8 cellular contexts compared by ENCODE assay signal in genomic region chr10:100519321-100520051, GRCh38. TPM values are rescaled to one million over a fixed set of nuclear protein-coding genes. Genes with fewer than 3 reads are reported as not detected.
A peak's percentile ranks its signal among the peaks of the same experiment; 100 is the strongest.
DNase-seq lines count a peak whose midpoint lies in the region; ATAC-seq and TF ChIP-seq lines count a peak whose summit lies in the region.

Gene SEC31B (minus strand): TSS chr10:100519861. CDS start chr10:100516952, 2,909 bp downstream.

- H3K18ac ChIP-seq in mesendoderm (ENCODE audit: low read length): no peak within 1 kb of the TSS

- peak within 1 kb of the TSS; percentile 68 for H3K9ac ChIP-seq in mesendoderm (ENCODE audit: low read length)

- H3K36me3 Mint-ChIP-seq in activated naive CD8-positive, alpha-beta T cell: peaks cover 7% of the 10 kb centered on the region
- peaks cover 20% of the 10 kb centered on the region for H3K36me3 Mint-ChIP-seq in activated naive CD8-positive, alpha-beta T cell treated with anti-CD3 and anti-CD28 coated beads, Interleukin-2, amount 50 U/mL, for 24 hours (ENCODE audit: low read depth)

- H2BK5ac ChIP-seq in mesendoderm (ENCODE audit: low read length): no peak within 1 kb of the TSS

- intact Hi-C loops in transverse colon (cut with DNase I; ENCODE audit: low total_unique reads): no loop called here

- TF ChIP-seq CTCF in transverse colon (IDR thresholded peaks at IDR 0.05): no peak

- H3K56ac ChIP-seq in mesendoderm (ENCODE audit: low read length): peak within 1 kb of the TSS; percentile 85

- WGBS in ectodermal cell, 2 experiments: 2% methylated on average over 72 of the region's 72 CpGs
- WGBS in mesendoderm (ENCODE audit: extremely low coverage, insufficient coverage, low lambda C conversion rate): no CpG with 5 or more reads among the region's 72 CpGs
- 44 to 53% methylated on average over 2 to 58 of the region's 72 CpGs for WGBS in transverse colon (ENCODE audit: low coverage in 1 of 2), 2 donors

- H3K23ac ChIP-seq in mesendoderm (ENCODE audit: low read length): no peak within 1 kb of the TSS

- no peak for TF ChIP-seq POLR2A in transverse colon (IDR thresholded peaks at IDR 0.05)

- peak within 1 kb of the TSS; percentile 80 for H3K4me2 ChIP-seq in mesendoderm (ENCODE audit: low read length)

- no peaks in the 10 kb centered on the region for H3K27me3 Mint-ChIP-seq in activated naive CD8-positive, alpha-beta T cell
- no peaks in the 10 kb centered on the region for H3K27me3 Mint-ChIP-seq in activated naive CD8-positive, alpha-beta T cell treated with anti-CD3 and anti-CD28 coated beads, Interleukin-2, amount 50 U/mL, for 24 hours

- no peak for TF ChIP-seq EP300 in transverse colon (IDR thresholded peaks at IDR 0.05; ENCODE audit: low read depth)

- H3K4me3 ChIP-seq in ectodermal cell (ENCODE audit: insufficient read depth, low read depth, low read length) (peak within 1 kb of the TSS; percentile 46), mesendoderm (ENCODE audit: low read length) (peak within 1 kb of the TSS; percentile 6), transverse colon (peak within 1 kb of the TSS; percentile 20 to 47 (median 28))

- no peaks in the 10 kb centered on the region for H3K79me1 ChIP-seq in mesendoderm (ENCODE audit: low read length)

- H2AK5ac ChIP-seq in mesendoderm (ENCODE audit: low read length): no peak within 1 kb of the TSS

- H2BK15ac ChIP-seq in mesendoderm (replicated peaks; ENCODE audit: low read depth): no peak within 1 kb of the TSS

- H3K27me3 ChIP-seq in ectodermal cell (ENCODE audit: control insufficient read depth, insufficient read depth, low read length, poor library complexity, severe bottlenecking) (peaks cover 48% of the 10 kb centered on the region), mesendoderm (ENCODE audit: insufficient read depth, low read length, poor library complexity) (peaks cover 5% of the 10 kb centered on the region), transverse colon (peaks cover 8% of the 10 kb centered on the region)

- H3K27ac ChIP-seq in ectodermal cell (ENCODE audit: insufficient read depth, low read depth, low read length, poor library complexity, severe bottlenecking) (no peak within 1 kb of the TSS), mesendoderm (ENCODE audit: low read depth, low read length) (no peak within 1 kb of the TSS), transverse colon (no peak within 1 kb of the TSS)

- peaks cover 21% of the 10 kb centered on the region for H3K4me1 Mint-ChIP-seq in activated naive CD8-positive, alpha-beta T cell (ENCODE audit: low read depth)
- peaks cover 11% of the 10 kb centered on the region for H3K4me1 Mint-ChIP-seq in activated naive CD8-positive, alpha-beta T cell treated with anti-CD3 and anti-CD28 coated beads, Interleukin-2, amount 50 U/mL, for 24 hours

- H3K36me3 ChIP-seq in ectodermal cell (ENCODE audit: control insufficient read depth, insufficient read depth, low read length) (peaks cover 7% of the 10 kb centered on the region), mesendoderm (ENCODE audit: control insufficient read depth, insufficient read depth, low read length) (no peaks in the 10 kb centered on the region), transverse colon (peaks cover 0 to 14% (median 5%) of the 10 kb centered on the region in 4 donors)

- no peak within 1 kb of the TSS for H2BK120ac ChIP-seq in mesendoderm (ENCODE audit: low read depth, low read length)

- H4K8ac ChIP-seq in mesendoderm (ENCODE audit: low read depth, low read length): no peak within 1 kb of the TSS

- H3K9me3 Mint-ChIP-seq in activated naive CD8-positive, alpha-beta T cell (ENCODE audit: low read depth): no peaks in the 10 kb centered on the region
- no peaks in the 10 kb centered on the region for H3K9me3 Mint-ChIP-seq in activated naive CD8-positive, alpha-beta T cell treated with anti-CD3 and anti-CD28 coated beads, Interleukin-2, amount 50 U/mL, for 24 hours

- H3K4me3 Mint-ChIP-seq in activated naive CD8-positive, alpha-beta T cell: no peak within 1 kb of the TSS
- H3K4me3 Mint-ChIP-seq in activated naive CD8-positive, alpha-beta T cell treated with anti-CD3 and anti-CD28 coated beads, Interleukin-2, amount 50 U/mL, for 24 hours: no peak within 1 kb of the TSS

- DNase-seq in activated naive CD8-positive, alpha-beta T cell treated with anti-CD3 and anti-CD28 coated beads, Interleukin-2, amount 50 U/mL, for 24 hours: no peak
- peak; percentile 72 for DNase-seq in mesendoderm
- peak; percentile 17 for DNase-seq in transverse colon
- no peak for DNase-seq in middle frontal gyrus (ENCODE audit: extremely low spot score, low spot score)

- no peaks in the 10 kb centered on the region for H3K9me3 ChIP-seq in ectodermal cell (ENCODE audit: control insufficient read depth, low read length)
- H3K9me3 ChIP-seq in transverse colon: no peaks in the 10 kb centered on the region

- H4K5ac ChIP-seq in mesendoderm (ENCODE audit: low read length): no peak within 1 kb of the TSS

- H3K79me2 ChIP-seq in mesendoderm (ENCODE audit: control insufficient read depth, insufficient read depth, low read length): no peaks in the 10 kb centered on the region

- H3K4me1 ChIP-seq in ectodermal cell (ENCODE audit: control insufficient read depth, insufficient read depth, low read length): no peaks in the 10 kb centered on the region
- H3K4me1 ChIP-seq in mesendoderm (ENCODE audit: control insufficient read depth, low read depth, low read length): no peaks in the 10 kb centered on the region
- peaks cover 0 to 12% (median 6%) of the 10 kb centered on the region in 4 donors for H3K4me1 ChIP-seq in transverse colon

- no peak within 1 kb of the TSS for H3K4ac ChIP-seq in mesendoderm (ENCODE audit: low read depth, low read length)

- peak within 1 kb of the TSS; percentile 24 for H3K27ac Mint-ChIP-seq in activated naive CD8-positive, alpha-beta T cell
- H3K27ac Mint-ChIP-seq in activated naive CD8-positive, alpha-beta T cell treated with anti-CD3 and anti-CD28 coated beads, Interleukin-2, amount 50 U/mL, for 24 hours: no peak within 1 kb of the TSS

- in situ Hi-C loops in transverse colon (cut with MboI; ENCODE audit: low pct_ligation_motif_present in 1 of 4, low pct_unique_long_range_greater_than_20kb in 1 of 4, low sequenced_read_pairs in 3 of 4): loop anchor here in 3 of 4 donors (5.0 to 25.0 kb wide), 4 partner anchors 82 to 182 kb away; partner anchors contain the start of genes SCD (in 3 of the 3) and PKD2L1 (in 2 of the 3)

- ATAC-seq in activated naive CD8-positive, alpha-beta T cell treated with anti-CD3 and anti-CD28 coated beads, Interleukin-2, amount 50 U/mL, for 24 hours: no peak
- no peak for ATAC-seq in GM18520 (IDR thresholded peaks at IDR 0.05; ENCODE audit: unreplicated experiment)
- no peak for ATAC-seq in HG03457 (IDR thresholded peaks at IDR 0.05; ENCODE audit: unreplicated experiment)

RNA-seq across cellular contexts. Expression of gene SEC31B, which starts in this region (rescaled TPM):
- 17.2 TPM for polyA plus RNA-seq in ectodermal cell (2013, experiment 1 of 4)
- polyA plus RNA-seq in ectodermal cell (2013, experiment 2 of 4): 17.2 TPM
- polyA plus RNA-seq in ectodermal cell (2013, experiment 3 of 4): 12.5 TPM
- 14.2 TPM for polyA plus RNA-seq in ectodermal cell (2013, experiment 4 of 4)
- polyA plus RNA-seq in mesendoderm (2013, experiment 1 of 2): 0.74 TPM
- polyA plus RNA-seq in mesendoderm (2013, experiment 2 of 2): 0.55 TPM
- 10 to 100 TPM; 14.1 to 32.8 (median 24.1) TPM for total RNA-seq in transverse colon

Comparison
In these comparisons a context has a peak if more than half of its experiments do, and no peak if none do; other contexts are left out.
1. DNase-seq: peak in mesendoderm (single experiment) and transverse colon (single experiment); none in activated naive CD8-positive, alpha-beta T cell treated with anti-CD3 and anti-CD28 coated beads, Interleukin-2, amount 50 U/mL, for 24 hours (single experiment) and middle frontal gyrus (single experiment).
2. Peak in every context shown above with its lines, with median percentiles within 50 percentile points of each other: H3K4me3 ChIP-seq.